8 cellular contexts compared by ENCODE assay signal in genomic region chr7:43758861-43759683, GRCh38. TPM values are rescaled to one million over a fixed set of nuclear protein-coding genes. Genes with fewer than 3 reads are reported as not detected.
DNase-seq lines count a peak whose midpoint lies in the region; ATAC-seq and TF ChIP-seq lines count a peak whose summit lies in the region.

No MANE protein-coding gene starts in this region.

- H3K9me3 ChIP-seq in SK-N-MC (ENCODE audit: low read depth, low read length) (no peaks in the 10 kb centered on the region), adrenal gland (replicated peaks in 1 of 3) (no peaks in the 10 kb centered on the region)

- ATAC-seq in GM19025 (IDR thresholded peaks at IDR 0.05; ENCODE audit: low read depth, unreplicated experiment) (peak; percentile 57), HG03135 (IDR thresholded peaks at IDR 0.05; ENCODE audit: unreplicated experiment) (peak; percentile 54)

- H3K36me3 ChIP-seq in SK-N-MC (ENCODE audit: insufficient read depth, low read length) (no peaks in the 10 kb centered on the region), adrenal gland (replicated peaks in 1 of 2) (no peaks in the 10 kb centered on the region)

- H3K9ac ChIP-seq in SK-N-MC (ENCODE audit: insufficient read length) = peak overlapping the region; percentile 78

- 7 to 36% (median 18%) methylated on average over 10 to 51 of the region's 51 CpGs for WGBS in adrenal gland, 4 donors

- H3K27ac ChIP-seq in C4-2B = peak overlapping the region; percentile 53
- H3K27ac ChIP-seq in SK-N-MC = no peak overlapping the region
- H3K27ac ChIP-seq in adrenal gland = peak overlapping the region; percentile 3 to 86 (median 83)

- peaks cover 0 to 30% of the 10 kb centered on the region in 2 donors for H3K4me1 ChIP-seq in adrenal gland (replicated peaks in 1 of 2)

- intact Hi-C loops in adrenal gland (cut with DNase I) = no loop called here

- TF ChIP-seq POLR2A in adrenal gland (IDR thresholded peaks at IDR 0.05) = peak in 1 of 2 donors; percentile 2

- DNase-seq in SK-N-MC (ENCODE audit: low read depth, low spot score) (no peak), adrenal gland (peak; percentile 26 to 59 (median 35)), hepatic stellate cell (ENCODE audit: low spot score) (peak; percentile 62), retinal pigment epithelial cell (ENCODE audit: low read depth) (no peak), NCI-H524 treated with DMSO at 0.1 percent for 48 hours (lab: John Stamatoyannopoulos, UW) (no peak)

- TF ChIP-seq CTCF in C4-2B (conservative IDR thresholded peaks at IDR 0.05) (no peak), adrenal gland (IDR thresholded peaks at IDR 0.05) (no peak), retinal pigment epithelial cell (conservative IDR thresholded peaks at IDR 0.05; ENCODE audit: low read depth, low read length) (no peak)

- H3K27me3 ChIP-seq in adrenal gland = no peaks in the 10 kb centered on the region

- peak overlapping the region; percentile 88 for H3K4me3 ChIP-seq in SK-N-MC
- H3K4me3 ChIP-seq in adrenal gland = peak overlapping the region in 3 of 4 donors; percentile 69 to 88 (median 73)
- H3K4me3 ChIP-seq in retinal pigment epithelial cell (ENCODE audit: low read length) = peak overlapping the region; percentile 62

RNA-seq across cellular contexts. Expression of gene BLVRA, which starts 0.6 kb away (rescaled TPM):
- total RNA-seq in adrenal gland = 10 to 100 TPM; 17.1 to 55.8 (median 41.6) TPM
- 10 to 100 TPM; 35.6 to 56.3 (median 36.8) TPM for polyA plus RNA-seq in adrenal gland

RNA-seq across cellular contexts. Expression of gene COA1, which starts 29.7 kb away (rescaled TPM):
- total RNA-seq in adrenal gland = 10 to 100 TPM; 19.0 to 53.5 (median 40.2) TPM
- 10 to 100 TPM; 24.2 to 52.2 (median 31.1) TPM for polyA plus RNA-seq in adrenal gland

Comparison
In these comparisons a context has a peak if more than half of its experiments do, and no peak if none do; other contexts are left out.
1. DNase-seq: peak in adrenal gland (7 of 7) and hepatic stellate cell (single experiment); none in SK-N-MC (single experiment), retinal pigment epithelial cell (single experiment) and NCI-H524 treated with DMSO at 0.1 percent for 48 hours (single experiment).
2. Peak in every context shown above with its lines, with median percentiles within 50 percentile points of each other: H3K4me3 ChIP-seq.